Comparison of ENCODE assay signal across 8 cellular contexts in the genomic region with DNA sequence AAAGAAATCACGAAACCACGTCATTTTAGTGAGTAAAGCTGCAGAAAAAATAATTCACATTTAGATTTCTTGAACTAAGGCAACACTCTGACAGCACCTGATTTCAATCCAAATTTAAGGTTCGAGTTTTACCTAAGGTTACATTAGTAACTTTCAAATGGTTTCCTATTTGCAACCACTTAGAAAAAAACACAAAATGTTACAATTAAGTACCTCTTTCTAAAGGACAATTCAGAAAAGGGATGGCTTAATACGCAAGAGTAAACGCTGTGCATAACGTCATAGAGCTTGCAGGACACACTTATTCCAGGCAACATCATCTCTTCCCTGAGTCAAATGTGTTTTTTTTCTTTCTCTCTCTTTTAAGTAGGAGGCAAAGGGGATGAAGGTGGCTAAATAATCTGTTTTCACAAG.
DNase-seq lines count a peak whose midpoint lies in the region; ATAC-seq and TF ChIP-seq lines count a peak whose summit lies in the region.

No MANE protein-coding gene starts in this region.

- peaks cover 13 to 66% (median 38%) of the 10 kb centered on the region in 4 donors for H3K4me1 ChIP-seq in stomach

- in situ Hi-C loops in brain microvascular endothelial cell (cut with HindIII; ENCODE audit: low pct_ligation_motif_present, low sequenced_read_pairs) = no loop called here

- H3K27ac ChIP-seq in brain microvascular endothelial cell (no peak overlapping the region), stomach (peak overlapping the region; percentile 93 to 99 (median 98))

- no peaks in the 10 kb centered on the region for H3K27me3 ChIP-seq in brain microvascular endothelial cell (replicated peaks)
- H3K27me3 ChIP-seq in kidney epithelial cell (ENCODE audit: control insufficient read depth, insufficient read depth, low read length) = no peaks in the 10 kb centered on the region
- no peaks in the 10 kb centered on the region for H3K27me3 ChIP-seq in stomach

- intact Hi-C loops in stomach (cut with DNase I; ENCODE audit: low total_unique reads) = loop anchor here (10.0 kb wide), 1 partner anchor 56 kb away; no protein-coding TSS in a partner anchor

- ATAC-seq in GM18907 (IDR thresholded peaks at IDR 0.05; ENCODE audit: unreplicated experiment) = peak; percentile 10
- ATAC-seq in HG03045 (IDR thresholded peaks at IDR 0.05; ENCODE audit: unreplicated experiment) = no peak

- WGBS in stomach, 5 donors = 3 to 11% (median 6%) methylated on average over 6 of the region's 6 CpGs

- no peaks in the 10 kb centered on the region for H3K36me3 ChIP-seq in brain microvascular endothelial cell (replicated peaks)
- H3K36me3 ChIP-seq in kidney epithelial cell (ENCODE audit: control insufficient read depth, insufficient read depth, low read length) = no peaks in the 10 kb centered on the region
- no peaks in the 10 kb centered on the region for H3K36me3 ChIP-seq in stomach

- no peak for TF ChIP-seq EP300 in stomach (IDR thresholded peaks at IDR 0.05)

- TF ChIP-seq POLR2A in NB4 (IDR thresholded peaks at IDR 0.05; ENCODE audit: extremely low read depth, insufficient read length) (no peak), stomach (IDR thresholded peaks at IDR 0.05) (no peak)

- H3K4me3 ChIP-seq in NB4 (ENCODE audit: low read depth, low read length) = peak overlapping the region; percentile 80
- peak overlapping the region; percentile 83 for H3K4me3 ChIP-seq in brain microvascular endothelial cell (ENCODE audit: low read depth, low read length)
- peak overlapping the region; percentile 97 for H3K4me3 ChIP-seq in kidney epithelial cell (ENCODE audit: low read depth, low read length)
- peak overlapping the region; percentile 62 to 88 (median 86) for H3K4me3 ChIP-seq in stomach

- TF ChIP-seq CTCF in NB4 (IDR thresholded peaks at IDR 0.05; ENCODE audit: low read depth, low read length) (no peak), brain microvascular endothelial cell (IDR thresholded peaks at IDR 0.05; ENCODE audit: low read depth, low read length, missing control alignments) (no peak), kidney epithelial cell (IDR thresholded peaks at IDR 0.05; ENCODE audit: insufficient read depth, low read length, poor library complexity, severe bottlenecking) (no peak), stomach (IDR thresholded peaks at IDR 0.05) (no peak)

- DNase-seq in NB4 (ENCODE audit: low read depth) (no peak), brain microvascular endothelial cell (no peak), kidney epithelial cell (ENCODE audit: low read depth) (no peak), stomach (no peak), NCI-H226 (no peak)
- DNase-seq in activated CD4-positive, alpha-beta T cell treated with anti-CD3 and anti-CD28 coated beads for 1 hour = no peak

- no peaks in the 10 kb centered on the region for H3K9me3 ChIP-seq in stomach
